In genomic region chr14:100653409-100653808, GRCh38 we compare ENCODE assay signal across 8 cellular contexts.
DNase-seq lines count a peak whose midpoint lies in the region; ATAC-seq and TF ChIP-seq lines count a peak whose summit lies in the region.

No MANE protein-coding gene starts in this region.

- H3K9me3 Mint-ChIP-seq in stimulated activated memory B cell treated with anti-CD40 and anti-IgM and Interleukin-4, amounts not matched to agents 10 μg/mL and 1 μg/mL and 100 μg/mL, for 72 hours = no peaks in the 10 kb centered on the region

- H3K4me1 ChIP-seq in SK-N-SH (ENCODE audit: control insufficient read depth in 1 of 2, insufficient read depth in 2 of 2, low read depth in 1 of 2, low read length in 1 of 2) = peaks cover 5 to 69% of the 10 kb centered on the region in 2 experiments; a peak in 2 of 4 replicates

- peaks cover 13% of the 10 kb centered on the region for H3K4me1 Mint-ChIP-seq in stimulated activated memory B cell treated with anti-CD40 and anti-IgM and Interleukin-4, amounts not matched to agents 10 μg/mL and 1 μg/mL and 100 μg/mL, for 72 hours

- TF ChIP-seq CTCF in SK-N-SH (IDR thresholded peaks at IDR 0.05) (peak; percentile 59), fibroblast of villous mesenchyme (IDR thresholded peaks at IDR 0.05; ENCODE audit: insufficient read depth, low read depth, low read length) (peak; percentile 33)

- peak overlapping the region in 1 of 2 experiments; percentile 92; a peak in 2 of 4 replicates for H3K27ac ChIP-seq in SK-N-SH (ENCODE audit: low read depth in 2 of 2, low read length in 1 of 2)

- DNase-seq in SK-N-SH = peak; percentile 70
- DNase-seq in activated CD4-positive, alpha-beta T cell treated with anti-CD3 and anti-CD28 coated beads for 48 hours = peak; percentile 54
- no peak for DNase-seq in fibroblast of villous mesenchyme (ENCODE audit: low read depth)
- no peak for DNase-seq in NOMO-1 treated with DMSO at 0.1 percent for 48 hours (lab: John Stamatoyannopoulos, UW; ENCODE audit: unreplicated experiment)
- no peak for DNase-seq in foreskin melanocyte

- H3K4me3 ChIP-seq in SK-N-SH (ENCODE audit: low read depth in 2 of 2, low read length in 1 of 2) (no peak overlapping the region), fibroblast of villous mesenchyme (ENCODE audit: low read depth, low read length) (no peak overlapping the region)

- no peaks in the 10 kb centered on the region for H3K9me3 ChIP-seq in SK-N-SH

- H3K9ac ChIP-seq in SK-N-SH = no peak overlapping the region

- peak; percentile 63 for TF ChIP-seq RAD21 in SK-N-SH (IDR thresholded peaks at IDR 0.05; ENCODE audit: low read length)

- H3F3A ChIP-seq in SK-N-SH (replicated peaks; ENCODE audit: insufficient read depth) = no peaks in the 10 kb centered on the region

- WGBS in SK-N-SH (ENCODE audit: low lambda C conversion rate) = 87% methylated on average over 15 of the region's 15 CpGs

- H3K36me3 ChIP-seq in SK-N-SH (replicated peaks in 1 of 2; ENCODE audit: control insufficient read depth in 1 of 2, insufficient read depth in 2 of 2, low read length in 1 of 2) = no peaks in the 10 kb centered on the region

- no peak for ATAC-seq in SK-N-SH treated with all-trans-retinoic acid at 6 μM for 48 hours
- ATAC-seq in stimulated activated memory B cell treated with anti-CD40 and anti-IgM and Interleukin-4, amounts not matched to agents 10 μg/mL and 1 μg/mL and 100 μg/mL, for 72 hours = no peak
- ATAC-seq in GM21737 (IDR thresholded peaks at IDR 0.05; ENCODE audit: unreplicated experiment) = no peak

- POLR2A ChIA-PET in SK-N-SH (lab: Yijun Ruan, JAX) = interaction anchor here (0.9 to 2.3 kb wide), 9 partner anchors 10 to 232 kb away, joined by 3 to 14 read pairs (median 4); no protein-coding TSS in a partner anchor

- H3K4me3 Mint-ChIP-seq in stimulated activated memory B cell treated with anti-CD40 and anti-IgM and Interleukin-4, amounts not matched to agents 10 μg/mL and 1 μg/mL and 100 μg/mL, for 72 hours = no peak overlapping the region

- peak overlapping the region; percentile 28 for H3K27ac Mint-ChIP-seq in stimulated activated memory B cell treated with anti-CD40 and anti-IgM and Interleukin-4, amounts not matched to agents 10 μg/mL and 1 μg/mL and 100 μg/mL, for 72 hours

- TF ChIP-seq EP300 in SK-N-SH (IDR thresholded peaks at IDR 0.05; ENCODE audit: borderline replicate concordance in 1 of 2, low read depth in 1 of 2, low read length in 1 of 2) = no peak

- CTCF ChIA-PET in SK-N-SH (lab: Yijun Ruan, JAX) = interaction anchor here (0.9 to 6.1 kb wide), 35 partner anchors 10 to 1010 kb away, joined by 3 to 58 read pairs (median 4); no protein-coding TSS in a partner anchor

- no peaks in the 10 kb centered on the region for H3K79me2 ChIP-seq in SK-N-SH (ENCODE audit: insufficient read depth)

- no peak overlapping the region for H2AFZ ChIP-seq in SK-N-SH (ENCODE audit: low read depth)

- H3K9me2 ChIP-seq in SK-N-SH = no peaks in the 10 kb centered on the region

- H3K36me3 Mint-ChIP-seq in stimulated activated memory B cell treated with anti-CD40 and anti-IgM and Interleukin-4, amounts not matched to agents 10 μg/mL and 1 μg/mL and 100 μg/mL, for 72 hours = no peaks in the 10 kb centered on the region

- H3K27me3 ChIP-seq in SK-N-SH (ENCODE audit: insufficient read depth) = no peaks in the 10 kb centered on the region

- no peak overlapping the region for H3K4me2 ChIP-seq in SK-N-SH

- H3K27me3 Mint-ChIP-seq in stimulated activated memory B cell treated with anti-CD40 and anti-IgM and Interleukin-4, amounts not matched to agents 10 μg/mL and 1 μg/mL and 100 μg/mL, for 72 hours = peaks cover 45% of the 10 kb centered on the region

- no peaks in the 10 kb centered on the region for H4K20me1 ChIP-seq in SK-N-SH (ENCODE audit: insufficient read depth)

TF ChIP-seq in SK-N-SH, 30 proteins besides CTCF, POLR2A, EP300 and RAD21:
- TF ChIP-seq EZH2phosphoT487 (IDR thresholded peaks at IDR 0.05; ENCODE audit: borderline replicate concordance, low read depth) (no peak), SMC3 (IDR thresholded peaks at IDR 0.05; ENCODE audit: low read depth, low read length) (peak; percentile 52)

TF ChIP-seq in SK-N-SH treated with all-trans-retinoic acid at 6 μM for 48 hours, 23 proteins besides CTCF, POLR2A, EP300 and RAD21:
- TF ChIP-seq BACH2 (CRISPR knock-in tag; IDR thresholded peaks at IDR 0.05; ENCODE audit: borderline replicate concordance) (no peak), ZFP3 (CRISPR knock-in tag; IDR thresholded peaks at IDR 0.05) (no peak), ISL1 (CRISPR knock-in tag; IDR thresholded peaks at IDR 0.05) (no peak), PPARA (CRISPR knock-in tag; IDR thresholded peaks at IDR 0.05; ENCODE audit: borderline replicate concordance) (no peak), ZNF70 (CRISPR knock-in tag; IDR thresholded peaks at IDR 0.05) (no peak), ZNF565 (CRISPR knock-in tag; conservative IDR thresholded peaks at IDR 0.05; ENCODE audit: low read depth) (no peak), POU6F1 (CRISPR knock-in tag; IDR thresholded peaks at IDR 0.05; ENCODE audit: borderline replicate concordance, low read depth) (no peak), OSR1 (CRISPR knock-in tag; IDR thresholded peaks at IDR 0.05) (no peak), RARB (CRISPR knock-in tag; IDR thresholded peaks at IDR 0.05) (no peak), ESRRG (CRISPR knock-in tag; IDR thresholded peaks at IDR 0.05) (no peak), TCF4 (CRISPR knock-in tag; IDR thresholded peaks at IDR 0.05; ENCODE audit: borderline replicate concordance) (no peak), ZC3H10 (CRISPR knock-in tag; IDR thresholded peaks at IDR 0.05) (no peak), SNAI2 (CRISPR knock-in tag; IDR thresholded peaks at IDR 0.05) (no peak), TSHZ2 (CRISPR knock-in tag; IDR thresholded peaks at IDR 0.05) (no peak), ZNF8 (CRISPR knock-in tag; IDR thresholded peaks at IDR 0.05) (no peak), PATZ1 (CRISPR knock-in tag; IDR thresholded peaks at IDR 0.05; ENCODE audit: borderline replicate concordance) (no peak), CSDC2 (CRISPR knock-in tag; IDR thresholded peaks at IDR 0.05) (no peak)

Comparison
In these comparisons a context has a peak if more than half of its experiments do, and no peak if none do; other contexts are left out.
1. DNase-seq: peak in SK-N-SH (single experiment) and activated CD4-positive, alpha-beta T cell treated with anti-CD3 and anti-CD28 coated beads for 48 hours (single experiment); none in fibroblast of villous mesenchyme (single experiment), NOMO-1 treated with DMSO at 0.1 percent for 48 hours (single experiment) and foreskin melanocyte (single experiment).